ENCODE assay signal across 1 cellular context in genomic region chr4:145820407-145820806, GRCh38.
TF ChIP-seq lines count a peak whose summit lies in the region.

No MANE protein-coding gene starts in this region.

TF ChIP-seq in GM23338, 12 proteins besides CTCF, POLR2A, EP300 and RAD21 (continued from another document):
- TF ChIP-seq ZNF462 (CRISPR knock-in tag; IDR thresholded peaks at IDR 0.05): no peak
- no peak for TF ChIP-seq STAT1 (IDR thresholded peaks at IDR 0.05; ENCODE audit: unreplicated experiment)
- no peak for TF ChIP-seq ZNF114 (CRISPR knock-in tag; IDR thresholded peaks at IDR 0.05)
- no peak for TF ChIP-seq ZNF331 (CRISPR knock-in tag; IDR thresholded peaks at IDR 0.05; ENCODE audit: low read depth)
- TF ChIP-seq POLR2AphosphoS5 (IDR thresholded peaks at IDR 0.05; ENCODE audit: low read depth): no peak
- no peak for TF ChIP-seq EZH2phosphoT487 (IDR thresholded peaks at IDR 0.05; ENCODE audit: unreplicated experiment)
- no peak for TF ChIP-seq JUNB (IDR thresholded peaks at IDR 0.05; ENCODE audit: unreplicated experiment)
- TF ChIP-seq NANOG (IDR thresholded peaks at IDR 0.05; ENCODE audit: borderline replicate concordance): no peak
- TF ChIP-seq REST (IDR thresholded peaks at IDR 0.05; ENCODE audit: unreplicated experiment): no peak
TF ChIP-seq in GM23338: peak in this region for 0.
